In genomic region chr15:61228025-61228901, GRCh38 we compare ENCODE assay signal across 8 cellular contexts. TPM values are rescaled to one million over a fixed set of nuclear protein-coding genes. Genes with fewer than 3 reads are reported as not detected.
A peak's percentile ranks its signal among the peaks of the same experiment; 100 is the strongest.
DNase-seq lines count a peak whose midpoint lies in the region; ATAC-seq and TF ChIP-seq lines count a peak whose summit lies in the region.

No MANE protein-coding gene starts in this region.

- H3K4me3 ChIP-seq in WERI-Rb-1 (ENCODE audit: low read depth, low read length), result peak overlapping the region; percentile 90

- H3K27me3 Mint-ChIP-seq in progenitor cell of endocrine pancreas, result peaks cover 73% of the 10 kb centered on the region

- peak overlapping the region; percentile 82 for H3K4me3 Mint-ChIP-seq in progenitor cell of endocrine pancreas (ENCODE audit: low read depth)

- TF ChIP-seq CTCF in WERI-Rb-1 (IDR thresholded peaks at IDR 0.05; ENCODE audit: low read depth, low read length), result no peak
- no peak for TF ChIP-seq CTCF in progenitor cell of endocrine pancreas (IDR thresholded peaks at IDR 0.05; ENCODE audit: unreplicated experiment)

- peaks cover 4% of the 10 kb centered on the region for H3K4me1 Mint-ChIP-seq in progenitor cell of endocrine pancreas (ENCODE audit: low read depth)

- no peaks in the 10 kb centered on the region for H3K9me3 ChIP-seq in WERI-Rb-1 (ENCODE audit: severe bottlenecking)

- no peaks in the 10 kb centered on the region for H3K9me3 Mint-ChIP-seq in progenitor cell of endocrine pancreas (ENCODE audit: low read depth)

- H3K27me3 ChIP-seq in WERI-Rb-1 (ENCODE audit: insufficient read depth, low read depth, severe bottlenecking), result no peaks in the 10 kb centered on the region

- H3K27ac ChIP-seq in WERI-Rb-1, result peak overlapping the region; percentile 67

- DNase-seq in NCI-H82 (lab: John Stamatoyannopoulos, UW), result peak; percentile 44
- DNase-seq in NCI-H82 treated with DMSO at 0.1 percent for 48 hours (lab: John Stamatoyannopoulos, UW; ENCODE audit: unreplicated experiment), result no peak
- peak; percentile 29 for DNase-seq in WERI-Rb-1
- DNase-seq in germinal center (ENCODE audit: low spot score), result peak; percentile 9
- DNase-seq in progenitor cell of endocrine pancreas (ENCODE audit: low spot score, unreplicated experiment), result no peak
- DNase-seq in stimulated activated CD8-positive, alpha-beta memory T cell treated with anti-CD3 and anti-CD28 coated beads, Interleukin-4, amount 100 ng/mL, for 48 hours, result no peak

- H3K27ac Mint-ChIP-seq in progenitor cell of endocrine pancreas, result no peak overlapping the region

- no peaks in the 10 kb centered on the region for H3K36me3 ChIP-seq in WERI-Rb-1

- H3K36me3 Mint-ChIP-seq in progenitor cell of endocrine pancreas (ENCODE audit: insufficient read depth), result no peaks in the 10 kb centered on the region

- ATAC-seq in GM21825 (IDR thresholded peaks at IDR 0.05; ENCODE audit: unreplicated experiment) (no peak), HG03135 (IDR thresholded peaks at IDR 0.05; ENCODE audit: unreplicated experiment) (no peak)

RNA-seq across cellular contexts. Expression of gene RORA, which starts 0.8 kb away (rescaled TPM):
- total RNA-seq in progenitor cell of endocrine pancreas, result 18.7 and 21.4 TPM in 2 replicates

Comparison
In these comparisons a context has a peak if more than half of its experiments do, and no peak if none do; other contexts are left out.
1. DNase-seq: peak in NCI-H82 (single experiment), WERI-Rb-1 (single experiment) and germinal center (single experiment); none in NCI-H82 treated with DMSO at 0.1 percent for 48 hours (single experiment), progenitor cell of endocrine pancreas (single experiment) and stimulated activated CD8-positive, alpha-beta memory T cell treated with anti-CD3 and anti-CD28 coated beads, Interleukin-4, amount 100 ng/mL, for 48 hours (single experiment).